Comparison of ENCODE assay signal across 2 cellular contexts in genomic region chr2:191559569-191559968, GRCh38.
TF ChIP-seq lines count a peak whose summit lies in the region.

No MANE protein-coding gene starts in this region.

TF ChIP-seq in GM23338, 12 proteins besides CTCF, POLR2A, EP300 and RAD21 (continued from another document):
- TF ChIP-seq ZNF331 (CRISPR knock-in tag; IDR thresholded peaks at IDR 0.05; ENCODE audit: low read depth), result no peak
- no peak for TF ChIP-seq ETS1 (IDR thresholded peaks at IDR 0.05)
- TF ChIP-seq REST (IDR thresholded peaks at IDR 0.05; ENCODE audit: unreplicated experiment), result no peak
- no peak for TF ChIP-seq EZH2phosphoT487 (IDR thresholded peaks at IDR 0.05; ENCODE audit: unreplicated experiment)
- TF ChIP-seq ZNF462 (CRISPR knock-in tag; IDR thresholded peaks at IDR 0.05), result no peak
- TF ChIP-seq STAT1 (IDR thresholded peaks at IDR 0.05; ENCODE audit: unreplicated experiment), result no peak
- TF ChIP-seq EZH2 (IDR thresholded peaks at IDR 0.05; ENCODE audit: low read depth, unreplicated experiment), result no peak
- no peak for TF ChIP-seq CREB1 (CRISPR knock-in tag; IDR thresholded peaks at IDR 0.05; ENCODE audit: low read depth)

TF ChIP-seq in endothelial cell of umbilical vein, 7 proteins besides CTCF, POLR2A, EP300 and RAD21 (continued from another document):
- no peak for TF ChIP-seq EZH2 (IDR thresholded peaks at IDR 0.05; ENCODE audit: borderline replicate concordance, low read depth, low read length, severe bottlenecking)
- TF ChIP-seq GATA2 (IDR thresholded peaks at IDR 0.05; ENCODE audit: insufficient read depth, insufficient read length, low read depth, low read length), result no peak
- TF ChIP-seq POLR2AphosphoS5 (IDR thresholded peaks at IDR 0.05; ENCODE audit: insufficient read depth, low read depth, low read length), result no peak
- TF ChIP-seq MAX (IDR thresholded peaks at IDR 0.05; ENCODE audit: insufficient read depth, insufficient read length), result no peak
- TF ChIP-seq MYC (IDR thresholded peaks at IDR 0.05; ENCODE audit: low read depth, low read length), result no peak
- TF ChIP-seq JUN (IDR thresholded peaks at IDR 0.05; ENCODE audit: borderline replicate concordance, insufficient read depth, insufficient read length, low read depth), result no peak
TF ChIP-seq in endothelial cell of umbilical vein: peak in this region for 0.
